Comparison of ENCODE assay signal across 18 cellular contexts in the genomic region with DNA sequence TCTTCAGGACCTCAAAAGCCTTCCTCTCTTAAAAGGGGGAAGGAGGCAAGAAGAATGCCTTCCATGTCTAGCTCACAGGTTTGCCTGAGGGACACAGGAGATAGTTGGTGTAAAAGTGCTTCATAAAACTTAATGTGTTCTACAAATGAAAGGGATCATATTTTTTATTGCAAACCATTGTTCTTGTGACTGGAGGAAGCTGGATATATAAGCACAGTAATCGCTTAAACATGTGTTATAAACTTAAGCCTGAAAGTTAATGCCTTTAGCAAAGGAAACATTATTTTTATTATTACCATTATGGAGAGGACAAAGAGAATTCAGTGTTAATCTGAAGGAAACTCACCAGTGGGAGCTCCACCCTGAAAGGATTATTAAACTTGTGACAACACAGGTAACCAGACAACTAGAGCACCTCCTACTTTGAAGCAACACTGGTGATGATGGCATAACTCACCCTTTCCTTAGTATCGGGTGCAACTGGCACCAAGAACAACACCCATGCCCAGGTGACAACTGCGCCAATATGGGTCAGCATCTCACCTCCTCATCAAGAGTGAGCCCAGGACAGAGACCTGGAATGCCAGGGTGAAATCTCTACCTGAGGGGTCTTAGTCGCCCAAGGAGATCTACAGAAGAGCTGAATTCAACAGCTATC.
A peak's percentile ranks its signal among the peaks of the same experiment; 100 is the strongest.
DNase-seq lines count a peak whose midpoint lies in the region; ATAC-seq, FAIRE-seq and TF ChIP-seq lines count a peak whose summit lies in the region.
"Had no signal": no experiment of that assay in that cellular context is flagged by ENCODE, and none has a peak within 500 bp of the region (broad histone marks: within the 10 kb centered on the region; RNA-seq: fewer than 3 reads in every experiment).

No MANE protein-coding gene starts in this region.

- no peak for TF ChIP-seq EP300 in SK-N-SH (IDR thresholded peaks at IDR 0.05; ENCODE audit: borderline replicate concordance in 1 of 2, low read depth in 1 of 2, low read length in 1 of 2)
- no peak for TF ChIP-seq EP300 in stomach (IDR thresholded peaks at IDR 0.05)
- TF ChIP-seq EP300 in sigmoid colon (IDR thresholded peaks at IDR 0.05): no peak

- H3K9ac ChIP-seq in SK-N-SH: no peak overlapping the region

- no peak for DNase-seq in SK-N-SH
- DNase-seq in activated T-helper 1 cell treated with anti-CD3 and anti-CD28 coated beads, Interleukin-12 subunit alpha, Interleukin-12 subunit beta, Interleukin-2, Interleukin-4 antibody, amounts not matched to agents 30 ng/mL and 10 ng/mL and 1 ng/mL, durations not matched to agents 14 hours and 24 hours and 36 hours (ENCODE audit: low spot score): no peak
- DNase-seq in hepatocyte (ENCODE audit: low spot score): no peak
- DNase-seq in stomach: no peak
- DNase-seq in urothelium cell line (ENCODE audit: low spot score): no peak
- DNase-seq in sigmoid colon: no peak
- DNase-seq: 8988T; activated CD4-positive, alpha-beta T cell treated with anti-CD3 and anti-CD28 coated beads, Interleukin-2, amount 50 U/mL, for 1 hour; anterior cingulate cortex; effector memory CD8-positive, alpha-beta T cell; NCI-H1436; stimulated activated CD4-positive, alpha-beta T cell treated with anti-CD3 and anti-CD28 coated beads, Interleukin-4, amount 100 ng/mL, for 4 hours had no signal

- TF ChIP-seq RAD21 in SK-N-SH (IDR thresholded peaks at IDR 0.05; ENCODE audit: low read length): no peak

- H3K9me2 ChIP-seq in SK-N-SH: no peaks in the 10 kb centered on the region
- H3K9me2 ChIP-seq in hepatocyte (replicated peaks; ENCODE audit: insufficient read depth): no peaks in the 10 kb centered on the region

- no peaks in the 10 kb centered on the region for H3K27me3 Mint-ChIP-seq in activated T-helper 1 cell treated with anti-CD3 and anti-CD28 coated beads, Interleukin-12 subunit alpha, Interleukin-12 subunit beta, Interleukin-2, Interleukin-4 antibody, amounts not matched to agents 30 ng/mL and 10 ng/mL and 1 ng/mL, durations not matched to agents 14 hours and 24 hours and 36 hours (ENCODE audit: insufficient read depth)
- H3K27me3 Mint-ChIP-seq: effector memory CD8-positive, alpha-beta T cell had no signal

- no peaks in the 10 kb centered on the region for H4K20me1 ChIP-seq in SK-N-SH (ENCODE audit: insufficient read depth)
- no peaks in the 10 kb centered on the region for H4K20me1 ChIP-seq in hepatocyte (ENCODE audit: insufficient read depth, poor library complexity, severe bottlenecking)

- H3K79me2 ChIP-seq in SK-N-SH (ENCODE audit: insufficient read depth): no peaks in the 10 kb centered on the region
- no peaks in the 10 kb centered on the region for H3K79me2 ChIP-seq in hepatocyte

- H3K27ac Mint-ChIP-seq in activated T-helper 1 cell treated with anti-CD3 and anti-CD28 coated beads, Interleukin-12 subunit alpha, Interleukin-12 subunit beta, Interleukin-2, Interleukin-4 antibody, amounts not matched to agents 30 ng/mL and 10 ng/mL and 1 ng/mL, durations not matched to agents 14 hours and 24 hours and 36 hours: peak overlapping the region; percentile 21
- H3K27ac Mint-ChIP-seq: effector memory CD8-positive, alpha-beta T cell had no signal

- intact Hi-C loops in activated T-helper 1 cell treated with anti-CD3 and anti-CD28 coated beads, Interleukin-12 subunit alpha, Interleukin-12 subunit beta, Interleukin-2, Interleukin-4 antibody, amounts not matched to agents 30 ng/mL and 10 ng/mL and 1 ng/mL, durations not matched to agents 14 hours and 24 hours and 36 hours (cut with micrococcal nuclease): loop anchor here (2.0 to 10.0 kb wide), 3 partner anchors 195 to 727 kb away; no protein-coding TSS in a partner anchor
- intact Hi-C loops in stomach (cut with DNase I; ENCODE audit: low total_unique reads) (no loop called here), sigmoid colon (cut with DNase I) (no loop called here)

- ATAC-seq in SK-N-SH treated with all-trans-retinoic acid at 6 μM for 48 hours (no peak), HG03280 (IDR thresholded peaks at IDR 0.05; ENCODE audit: unreplicated experiment) (no peak)
- ATAC-seq: effector memory CD8-positive, alpha-beta T cell had no signal

- FAIRE-seq in urothelium cell line (lab: Jason Lieb, UNC): no peak
- FAIRE-seq: GM12891, HTR-8/SVneo, TTC549 had no signal

- H3K27ac ChIP-seq in SK-N-SH (ENCODE audit: low read depth in 2 of 2, low read length in 1 of 2) (peak overlapping the region in 1 of 2 experiments; percentile 31; a peak in 2 of 4 replicates), hepatocyte (peak overlapping the region; percentile 77), stomach (peak overlapping the region in 4 of 5 donors; percentile 32 to 75 (median 52)), sigmoid colon (peak overlapping the region in 2 of 4 donors; percentile 1 to 27)
- H3K27ac ChIP-seq: C4-2B had no signal

- H3K36me3 Mint-ChIP-seq in activated T-helper 1 cell treated with anti-CD3 and anti-CD28 coated beads, Interleukin-12 subunit alpha, Interleukin-12 subunit beta, Interleukin-2, Interleukin-4 antibody, amounts not matched to agents 30 ng/mL and 10 ng/mL and 1 ng/mL, durations not matched to agents 14 hours and 24 hours and 36 hours (ENCODE audit: low read depth): peaks cover 13% of the 10 kb centered on the region

- POLR2A ChIA-PET in SK-N-SH (lab: Yijun Ruan, JAX): no interaction called here

- peaks cover 7% of the 10 kb centered on the region for H3K9me3 Mint-ChIP-seq in activated T-helper 1 cell treated with anti-CD3 and anti-CD28 coated beads, Interleukin-12 subunit alpha, Interleukin-12 subunit beta, Interleukin-2, Interleukin-4 antibody, amounts not matched to agents 30 ng/mL and 10 ng/mL and 1 ng/mL, durations not matched to agents 14 hours and 24 hours and 36 hours
- H3K9me3 Mint-ChIP-seq: effector memory CD8-positive, alpha-beta T cell had no signal

- no peak for TF ChIP-seq CTCF in SK-N-SH (IDR thresholded peaks at IDR 0.05)
- TF ChIP-seq CTCF in hepatocyte (IDR thresholded peaks at IDR 0.05; ENCODE audit: poor library complexity): no peak
- no peak for TF ChIP-seq CTCF in stomach (IDR thresholded peaks at IDR 0.05)
- no peak for TF ChIP-seq CTCF in sigmoid colon (IDR thresholded peaks at IDR 0.05)

- no peak for TF ChIP-seq POLR2A in stomach (IDR thresholded peaks at IDR 0.05)
- no peak for TF ChIP-seq POLR2A in sigmoid colon (IDR thresholded peaks at IDR 0.05)

- H3K4me2 ChIP-seq in SK-N-SH (peak overlapping the region; percentile 39; the same call in 1 of the 2 replicates), hepatocyte (peak overlapping the region; percentile 15)

- CTCF ChIA-PET in SK-N-SH (lab: Yijun Ruan, JAX): no interaction called here

- H3K27me3 ChIP-seq in SK-N-SH (ENCODE audit: insufficient read depth) (no peaks in the 10 kb centered on the region), hepatocyte (no peaks in the 10 kb centered on the region), stomach (no peaks in the 10 kb centered on the region), sigmoid colon (no peaks in the 10 kb centered on the region)

- H3K4me3 Mint-ChIP-seq in activated T-helper 1 cell treated with anti-CD3 and anti-CD28 coated beads, Interleukin-12 subunit alpha, Interleukin-12 subunit beta, Interleukin-2, Interleukin-4 antibody, amounts not matched to agents 30 ng/mL and 10 ng/mL and 1 ng/mL, durations not matched to agents 14 hours and 24 hours and 36 hours: no peak overlapping the region
- H3K4me3 Mint-ChIP-seq: effector memory CD8-positive, alpha-beta T cell had no signal

- H3K36me3 ChIP-seq in SK-N-SH (replicated peaks in 1 of 2; ENCODE audit: control insufficient read depth in 1 of 2, insufficient read depth in 2 of 2, low read length in 1 of 2) (no peaks in the 10 kb centered on the region), hepatocyte (replicated peaks; ENCODE audit: insufficient read depth, low read depth) (no peaks in the 10 kb centered on the region), stomach (no peaks in the 10 kb centered on the region), sigmoid colon (no peaks in the 10 kb centered on the region)

- H3K9me3 ChIP-seq in SK-N-SH (no peaks in the 10 kb centered on the region), hepatocyte (ENCODE audit: low read depth) (no peaks in the 10 kb centered on the region), stomach (no peaks in the 10 kb centered on the region), sigmoid colon (no peaks in the 10 kb centered on the region)

- H3K4me1 Mint-ChIP-seq in activated T-helper 1 cell treated with anti-CD3 and anti-CD28 coated beads, Interleukin-12 subunit alpha, Interleukin-12 subunit beta, Interleukin-2, Interleukin-4 antibody, amounts not matched to agents 30 ng/mL and 10 ng/mL and 1 ng/mL, durations not matched to agents 14 hours and 24 hours and 36 hours (ENCODE audit: low read depth): peaks cover 91% of the 10 kb centered on the region

- H3K4me3 ChIP-seq in SK-N-SH (ENCODE audit: low read depth in 2 of 2, low read length in 1 of 2): no peak overlapping the region
- H3K4me3 ChIP-seq in hepatocyte: no peak overlapping the region
- H3K4me3 ChIP-seq in stomach: no peak overlapping the region
- no peak overlapping the region for H3K4me3 ChIP-seq in sigmoid colon

- H3F3A ChIP-seq in SK-N-SH (replicated peaks; ENCODE audit: insufficient read depth): no peaks in the 10 kb centered on the region

- H2AFZ ChIP-seq in SK-N-SH (ENCODE audit: low read depth): no peak overlapping the region
- no peak overlapping the region for H2AFZ ChIP-seq in hepatocyte

- H3K4me1 ChIP-seq in SK-N-SH (ENCODE audit: control insufficient read depth in 1 of 2, insufficient read depth in 2 of 2, low read depth in 1 of 2, low read length in 1 of 2) (no peaks in the 10 kb centered on the region; a peak in 1 of 4 replicates), hepatocyte (ENCODE audit: insufficient read depth) (peaks cover 26% of the 10 kb centered on the region), stomach (peaks cover 8 to 26% (median 18%) of the 10 kb centered on the region in 4 donors), sigmoid colon (peaks cover 0 to 20% (median 14%) of the 10 kb centered on the region in 4 donors)

- 56% methylated on average over 3 of the region's 4 CpGs for WGBS in SK-N-SH (ENCODE audit: low lambda C conversion rate)
- WGBS in hepatocyte (ENCODE audit: low lambda C conversion rate, missing lambda C conversion rate): 84% methylated on average over 4 of the region's 4 CpGs
- WGBS in stomach, 5 donors: 89 to 96% (median 91%) methylated on average over 3 to 4 of the region's 4 CpGs
- WGBS in sigmoid colon, 2 donors: 57 to 83% methylated on average over 4 of the region's 4 CpGs

TF ChIP-seq in SK-N-SH, 30 proteins besides CTCF, POLR2A, EP300 and RAD21 (continues in another document):
- no peak for TF ChIP-seq FOSL2 (IDR thresholded peaks at IDR 0.05; ENCODE audit: borderline replicate concordance, low read depth)

TF ChIP-seq in SK-N-SH treated with all-trans-retinoic acid at 6 μM for 48 hours, 23 proteins besides CTCF, POLR2A, EP300 and RAD21 (continues in another document):
- TF ChIP-seq ZC3H10 (CRISPR knock-in tag; IDR thresholded peaks at IDR 0.05) (no peak), PPARA (CRISPR knock-in tag; IDR thresholded peaks at IDR 0.05; ENCODE audit: borderline replicate concordance) (no peak), ZNF70 (CRISPR knock-in tag; IDR thresholded peaks at IDR 0.05) (no peak), CSDC2 (CRISPR knock-in tag; IDR thresholded peaks at IDR 0.05) (no peak), SNAI2 (CRISPR knock-in tag; IDR thresholded peaks at IDR 0.05) (no peak), TOX (CRISPR knock-in tag; IDR thresholded peaks at IDR 0.05; ENCODE audit: borderline replicate concordance) (no peak), TCF4 (CRISPR knock-in tag; IDR thresholded peaks at IDR 0.05; ENCODE audit: borderline replicate concordance) (no peak)
